In genomic region chr5:160158087-160158486, GRCh38 we compare ENCODE assay signal across 23 cellular contexts. TPM values are rescaled to one million over a fixed set of nuclear protein-coding genes. Genes with fewer than 3 reads are reported as not detected.
A peak's percentile ranks its signal among the peaks of the same experiment; 100 is the strongest.
DNase-seq lines count a peak whose midpoint lies in the region; ATAC-seq, FAIRE-seq and TF ChIP-seq lines count a peak whose summit lies in the region.
"Had no signal": no experiment of that assay in that cellular context is flagged by ENCODE, and none has a peak within 500 bp of the region (broad histone marks: within the 10 kb centered on the region; RNA-seq: fewer than 3 reads in every experiment).

No MANE protein-coding gene starts in this region.

- H2AFZ ChIP-seq in HepG2 (ENCODE audit: low read length) = no peak overlapping the region
- H2AFZ ChIP-seq in GM12878 (ENCODE audit: control insufficient read depth, low read depth, low read length) = no peak overlapping the region

- H3K9me3 ChIP-seq in HepG2 (ENCODE audit: low read length) = no peaks in the 10 kb centered on the region
- no peaks in the 10 kb centered on the region for H3K9me3 ChIP-seq in right lobe of liver
- H3K9me3 ChIP-seq in GM12878 (replicated peaks; ENCODE audit: control insufficient read depth, insufficient read depth, low read length) = no peaks in the 10 kb centered on the region
- H3K9me3 ChIP-seq in adrenal gland (replicated peaks in 1 of 3) = no peaks in the 10 kb centered on the region
- H3K9me3 ChIP-seq: BLaER1, MG63, ovary, upper lobe of right lung had no signal

- H3K9ac ChIP-seq in HepG2 (ENCODE audit: insufficient read depth, low read depth, low read length) (no peak overlapping the region), GM12878 (ENCODE audit: control insufficient read depth, insufficient read depth, low read length) (no peak overlapping the region)
- H3K9ac ChIP-seq: BLaER1 had no signal

- BruUV-seq in HepG2 (replicated peaks; lab: Mats Ljungman, UMichigan) (no TSS peak), GM12878 (replicated peaks; lab: Mats Ljungman, UMichigan) (no TSS peak)

- H3K27ac ChIP-seq in HepG2 (ENCODE audit: extremely low read length, insufficient read depth, low read length) (no peak overlapping the region), right lobe of liver (no peak overlapping the region), GM12878 (ENCODE audit: control insufficient read depth, insufficient read depth) (no peak overlapping the region), adrenal gland (no peak overlapping the region)
- H3K27ac ChIP-seq: BLaER1, ovary, upper lobe of right lung had no signal

- TF ChIP-seq POLR2A in HepG2 (IDR thresholded peaks at IDR 0.05; ENCODE audit: insufficient read depth in 1 of 2, low read depth in 2 of 2, low read length in 2 of 2) = no peak
- TF ChIP-seq POLR2A in right lobe of liver (IDR thresholded peaks at IDR 0.05) = no peak
- no peak for TF ChIP-seq POLR2A in NB4 (IDR thresholded peaks at IDR 0.05; ENCODE audit: extremely low read depth, insufficient read length)
- no peak for TF ChIP-seq POLR2A in GM12878 (IDR thresholded peaks at IDR 0.05; ENCODE audit: low read depth, low read length)
- TF ChIP-seq POLR2A in adrenal gland (IDR thresholded peaks at IDR 0.05) = no peak

- H3K4me3 ChIP-seq in HepG2 (replicated peaks in 1 of 3; ENCODE audit: insufficient read depth in 1 of 3, low read depth in 2 of 3, low read length in 3 of 3) (no peak overlapping the region), right lobe of liver (no peak overlapping the region), NB4 (ENCODE audit: low read depth, low read length) (no peak overlapping the region), GM12878 (no peak overlapping the region), adrenal gland (no peak overlapping the region)
- H3K4me3 ChIP-seq: BLaER1, MG63, ovary, upper lobe of right lung had no signal

- CTCF ChIA-PET in HepG2 (lab: Yijun Ruan, JAX; ENCODE audit: low intra/inter-chr PET ratio, low total read pairs) (no interaction called here), GM12878 (lab: Yijun Ruan, JAX) (no interaction called here)

- 83% methylated on average over 9 of the region's 9 CpGs for WGBS in HepG2 (ENCODE audit: low lambda C conversion rate)
- 89% methylated on average over 8 of the region's 9 CpGs for WGBS in right lobe of liver (ENCODE audit: insufficient coverage, low coverage, low lambda C conversion rate, missing lambda C conversion rate)
- 74% methylated on average over 9 of the region's 9 CpGs for WGBS in GM12878 (ENCODE audit: insufficient coverage, insufficient replicate concordance, low lambda C conversion rate, missing lambda C conversion rate)
- 93 to 97% (median 96%) methylated on average over 2 to 9 of the region's 9 CpGs for WGBS in adrenal gland, 4 donors

- TF ChIP-seq CTCF in HepG2 (CRISPR knock-in tag; IDR thresholded peaks at IDR 0.05) = 0 out of 2 replicates have a peak, but pooled peaks have one; percentile 17
- no peak for TF ChIP-seq CTCF in right lobe of liver (IDR thresholded peaks at IDR 0.05)
- TF ChIP-seq CTCF in NB4 (IDR thresholded peaks at IDR 0.05; ENCODE audit: low read depth, low read length) = no peak
- TF ChIP-seq CTCF in GM12878 (IDR thresholded peaks at IDR 0.05 in 2 of 3, conservative IDR thresholded peaks at IDR 0.05 in 1 of 3; ENCODE audit: control insufficient read depth in 2 of 3, extremely low read depth in 1 of 3, insufficient read depth in 1 of 3, low read depth in 3 of 3, low read length in 3 of 3) = peak; percentile 10 to 25 (median 20); a peak in 2 of 6 replicates
- no peak for TF ChIP-seq CTCF in adrenal gland (IDR thresholded peaks at IDR 0.05)

- POLR2A ChIA-PET in HepG2 (lab: Yijun Ruan, JAX) = no interaction called here
- POLR2A ChIA-PET in GM12878 (lab: Charles Lee) = no interaction called here

- intact Hi-C loops in HepG2 (cut with micrococcal nuclease; ENCODE audit: unreplicated experiment) = no loop called here
- intact Hi-C loops in right lobe of liver (cut with DNase I) = no loop called here
- intact Hi-C loops in GM12878 (cut with micrococcal nuclease; ENCODE audit: unreplicated experiment) = loop anchor here (1.0 kb wide), 2 partner anchors 78 to 136 kb away; no protein-coding TSS in a partner anchor
- intact Hi-C loops in adrenal gland (cut with DNase I) = no loop called here

- H3K36me3 ChIP-seq in HepG2 (replicated peaks in 1 of 2; ENCODE audit: control insufficient read depth in 1 of 2, insufficient read depth in 2 of 2, low read length in 2 of 2) (no peaks in the 10 kb centered on the region), right lobe of liver (no peaks in the 10 kb centered on the region), GM12878 (ENCODE audit: control insufficient read depth in 2 of 2, insufficient read depth in 2 of 2, low read length in 1 of 2) (no peaks in the 10 kb centered on the region), adrenal gland (replicated peaks in 1 of 2) (no peaks in the 10 kb centered on the region)
- H3K36me3 ChIP-seq: BLaER1, MG63, ovary, upper lobe of right lung had no signal

- TF ChIP-seq EP300 in HepG2 (IDR thresholded peaks at IDR 0.05; ENCODE audit: low read depth in 2 of 2, low read length in 2 of 2) (no peak), HepG2 (CRISPR knock-in tag; IDR thresholded peaks at IDR 0.05; ENCODE audit: borderline replicate concordance) (no peak), GM12878 (IDR thresholded peaks at IDR 0.05; ENCODE audit: borderline replicate concordance in 1 of 2, control insufficient read depth in 1 of 2, low read depth in 2 of 2, low read length in 2 of 2) (no peak)

- no peak for DNase-seq in HepG2 (ENCODE audit: low spot score)
- DNase-seq in right lobe of liver = no peak
- peak; percentile 18 for DNase-seq in NB4 (ENCODE audit: low read depth)
- DNase-seq in GM12878 (ENCODE audit: low read depth, low spot score) = no peak
- no peak for DNase-seq in DMS153 treated with DMSO at 0.1 percent for 48 hours (lab: John Stamatoyannopoulos, UW; ENCODE audit: unreplicated experiment)
- DNase-seq in adrenal gland = no peak
- no peak for DNase-seq in NCI-H526 (lab: John Stamatoyannopoulos, UW)
- no peak for DNase-seq in NCI-H510A (lab: John Stamatoyannopoulos, UW)
- DNase-seq: activated CD4-positive, alpha-beta T cell treated with anti-CD3 and anti-CD28 coated beads for 36 hours; activated naive CD8-positive, alpha-beta T cell treated with anti-CD3 and anti-CD28 coated beads for 36 hours; Calu3; GDM1; glutamatergic neuron; MG63; midbrain; NCI-H1694; ovary; right cardiac atrium; stimulated activated CD8-positive, alpha-beta memory T cell treated with anti-CD3 and anti-CD28 coated beads, Interleukin-4, amount 100 ng/mL, for 48 hours; upper lobe of right lung had no signal

- SMC1A ChIA-PET in GM12878 (lab: Charles Lee; ENCODE audit: uncharacterized antibody, unreplicated experiment) = no interaction called here

- H4K20me1 ChIP-seq in HepG2 (ENCODE audit: insufficient read depth, low read length) (no peaks in the 10 kb centered on the region), GM12878 (ENCODE audit: control insufficient read depth, insufficient read depth) (no peaks in the 10 kb centered on the region)
- H4K20me1 ChIP-seq: BLaER1 had no signal

- in situ Hi-C loops in HepG2 (cut with HindIII; ENCODE audit: extremely low pct_ligation_motif_present, low pct_unique_long_range_greater_than_20kb) = no loop called here
- in situ Hi-C loops in GM12878 (cut with MboI) = no loop called here

- H3K4me2 ChIP-seq in HepG2 (ENCODE audit: low read depth, low read length) (no peak overlapping the region), GM12878 (ENCODE audit: control insufficient read depth, insufficient read depth) (no peak overlapping the region)
- H3K4me2 ChIP-seq: BLaER1 had no signal

- TF ChIP-seq RAD21 in HepG2 (CRISPR knock-in tag; IDR thresholded peaks at IDR 0.05) = no peak
- TF ChIP-seq RAD21 in GM12878 (IDR thresholded peaks at IDR 0.05; ENCODE audit: insufficient read depth, low read depth, low read length) = peak; percentile 35; the same call in 1 of the 2 replicates

- H3K4me1 ChIP-seq in HepG2 (ENCODE audit: insufficient read depth, low read length) = peaks cover 10% of the 10 kb centered on the region; the same call in 1 of the 2 replicates
- H3K4me1 ChIP-seq in right lobe of liver = no peaks in the 10 kb centered on the region
- H3K4me1 ChIP-seq in GM12878 (ENCODE audit: control insufficient read depth, insufficient read depth, low read length) = peaks cover 17% of the 10 kb centered on the region
- no peaks in the 10 kb centered on the region for H3K4me1 ChIP-seq in adrenal gland (replicated peaks in 1 of 2)
- H3K4me1 ChIP-seq: upper lobe of right lung had no signal

- RAD21 ChIA-PET in GM12878 (lab: Charles Lee; ENCODE audit: unreplicated experiment) = no interaction called here

- FAIRE-seq in HepG2 (lab: Jason Lieb, UNC) (no peak), GM12878 (lab: Jason Lieb, UNC) (no peak)
- FAIRE-seq: A204.1 had no signal

- H3K27me3 ChIP-seq in HepG2 (ENCODE audit: control insufficient read depth in 1 of 2, insufficient read depth in 2 of 2, low read length in 2 of 2) = peaks cover 0 to 7% of the 10 kb centered on the region in 2 experiments; a peak in 1 of 5 replicates
- no peaks in the 10 kb centered on the region for H3K27me3 ChIP-seq in right lobe of liver
- H3K27me3 ChIP-seq in GM12878 (replicated peaks in 1 of 2; ENCODE audit: control insufficient read depth in 2 of 2, insufficient read depth in 2 of 2, low read length in 1 of 2) = no peaks in the 10 kb centered on the region
- no peaks in the 10 kb centered on the region for H3K27me3 ChIP-seq in adrenal gland
- H3K27me3 ChIP-seq: BLaER1, MG63, ovary, upper lobe of right lung had no signal

- ATAC-seq in HepG2 (peak; percentile 47; the same call in 2 of the 3 replicates), right lobe of liver (no peak), GM12878 (peak; percentile 49)
- ATAC-seq: activated CD4-positive, alpha-beta T cell treated with anti-CD3 and anti-CD28 coated beads for 36 hours; natural killer cell treated with Interleukin-12 subunit alpha and Interleukin-12 subunit beta and Interleukin-15 and Interleukin-18, amount 100 ng/mL, for 72 hours; right cardiac atrium; upper lobe of right lung had no signal

- H3K79me2 ChIP-seq in HepG2 (ENCODE audit: insufficient read depth, low read length) (no peaks in the 10 kb centered on the region), GM12878 (ENCODE audit: control insufficient read depth, insufficient read depth, low read length) (no peaks in the 10 kb centered on the region)

RNA-seq across cellular contexts. Expression of gene PWWP2A, which starts 38.8 kb away (rescaled TPM):
- total RNA-seq in HepG2 (2016; rRNA removed; fragmentation: Illumina TruSeq; extraction: Trizol) = 16.9 and 23.9 TPM in 2 replicates
- total RNA-seq in HepG2 (2016; cell fraction: cytosol; rRNA removed; fragmentation: Illumina TruSeq; extraction: Trizol; ENCODE audit: low read depth) = 6.1 and 9.3 TPM in 2 replicates
- total RNA-seq in HepG2 (2016; cell fraction: insoluble cytoplasmic fraction; rRNA removed; fragmentation: Illumina TruSeq; extraction: Trizol) = 17.5 and 18.4 TPM in 2 replicates
- total RNA-seq in HepG2 (2016; cell fraction: membrane; rRNA removed; fragmentation: Illumina TruSeq; extraction: Trizol) = 8.8 and 11.2 TPM in 2 replicates
- 15.6 and 18.9 TPM in 2 replicates for total RNA-seq in HepG2 (2016; cell fraction: nucleus; rRNA removed; fragmentation: Illumina TruSeq; extraction: Trizol)
- polyA plus RNA-seq in HepG2 (2011; rRNA removed) = 5.0 and 7.3 TPM in 2 replicates
- polyA plus RNA-seq in HepG2 (2011; cell fraction: cytosol; rRNA removed) = 3.7 and 4.1 TPM in 2 replicates
- polyA plus RNA-seq in HepG2 (2011; cell fraction: nucleus; rRNA removed) = 4.2 and 5.2 TPM in 2 replicates
- polyA plus RNA-seq in HepG2 (2012) = 7.9 and 8.8 TPM in 2 replicates
- 0.55 and 0.70 TPM in 2 replicates for polyA plus RNA-seq in HepG2 (2016; cell fraction: cytosol; fragmentation: Illumina TruSeq; extraction: Trizol; ENCODE audit: low read depth)
- polyA plus RNA-seq in HepG2 (2016; cell fraction: insoluble cytoplasmic fraction; fragmentation: Illumina TruSeq; extraction: Trizol; ENCODE audit: low read depth) = 16.1 and 17.0 TPM in 2 replicates
- polyA plus RNA-seq in HepG2 (2016; cell fraction: membrane; fragmentation: Illumina TruSeq; extraction: Trizol; ENCODE audit: low read depth) = 2.7 and 2.9 TPM in 2 replicates
- polyA plus RNA-seq in HepG2 (2016; cell fraction: nucleus; fragmentation: Illumina TruSeq; extraction: Trizol; ENCODE audit: insufficient read depth, low read depth) = 21.8 and 26.9 TPM in 2 replicates
- 8.6 and 19.9 TPM in 2 replicates for polyA minus RNA-seq in HepG2 (2011; rRNA and poly(A)+ RNA removed; ENCODE audit: low replicate concordance)
- polyA minus RNA-seq in HepG2 (2011; cell fraction: cytosol; rRNA and poly(A)+ RNA removed) = 4.2 and 6.6 TPM in 2 replicates
- polyA minus RNA-seq in HepG2 (2011; cell fraction: nucleus; rRNA and poly(A)+ RNA removed) = 8.5 and 11.8 TPM in 2 replicates
- 10 to 100 TPM in 3 of 6 experiments, 1 to 10 TPM in 3; 7.4 to 11.8 (median 9.6) TPM for total RNA-seq in right lobe of liver
- total RNA-seq in GM12878 (2013; cell fraction: nucleolus; rRNA removed) = 57.4 and 61.1 TPM in 2 replicates
- total RNA-seq in GM12878 (2014; rRNA removed) = 19.5 and 21.0 TPM in 2 replicates
- total RNA-seq in GM12878 (2014; rRNA removed; fragmentation: Illumina TruSeq; extraction: Trizol) = 20.2 and 20.7 TPM in 2 replicates
- 23.9 and 26.1 TPM in 2 replicates for total RNA-seq in GM12878 (2021)
- 5.5 TPM for polyA plus RNA-seq in GM12878 (2011; ENCODE audit: low read depth)
- 18.3 and 18.4 TPM in 2 replicates for polyA plus RNA-seq in GM12878 (2011; rRNA removed)
- polyA plus RNA-seq in GM12878 (2011; cell fraction: cytosol; rRNA removed) = 12.8 and 13.5 TPM in 2 replicates
- 10.8 and 10.9 TPM in 2 replicates for polyA plus RNA-seq in GM12878 (2011; cell fraction: nucleus; rRNA removed)
- polyA plus RNA-seq in GM12878 (2012) = 8.4 and 10.4 TPM in 2 replicates
- 24.9 and 31.3 TPM in 2 replicates for polyA plus RNA-seq in GM12878 (2014; fragmentation: Illumina TruSeq; extraction: Trizol)
- 1 to 10 TPM; 5.7 to 6.9 TPM for polyA plus RNA-seq in GM12878 (2014; fragmentation: Nextera tagmentation; extraction: Ambion mirVana)
- polyA plus RNA-seq in GM12878 (2014; rRNA removed) = 15.6 and 16.8 TPM in 2 replicates
- 10 to 100 TPM; 16.0 to 17.1 TPM for polyA plus RNA-seq in GM12878 (2016; fragmentation: Nextera tagmentation; extraction: Ambion mirVana)
- 10.8 and 13.4 TPM in 2 replicates for polyA minus RNA-seq in GM12878 (2011; rRNA and poly(A)+ RNA removed)
- 5.1 and 7.2 TPM in 2 replicates for polyA minus RNA-seq in GM12878 (2011; cell fraction: cytosol; rRNA and poly(A)+ RNA removed)
- polyA minus RNA-seq in GM12878 (2011; cell fraction: nucleus; rRNA and poly(A)+ RNA removed) = 5.1 and 7.7 TPM in 2 replicates
- total RNA-seq in adrenal gland = 10 to 100 TPM; 16.9 to 32.9 (median 24.1) TPM
- 10 to 100 TPM in 2 of 3 donors, 1 to 10 TPM in 1; 7.0 to 30.0 (median 13.5) TPM for polyA plus RNA-seq in adrenal gland

Comparison
In these comparisons a context has a peak if more than half of its experiments do, and no peak if none do; other contexts are left out.
1. ATAC-seq: peak in HepG2 (single experiment) and GM12878 (single experiment); none in right lobe of liver (0 of 4).
2. CTCF ChIP-seq: peak in HepG2 (single experiment) and GM12878 (3 of 3); none in right lobe of liver (0 of 4), NB4 (single experiment) and adrenal gland (0 of 6).
3. Of the 75 proteins assayed by ChIP-seq in both HepG2 and GM12878: peak only in HepG2: none; only in GM12878: RAD21 and SMC3; in both: CTCF; in neither: 72.